28 cellular contexts compared by ENCODE assay signal in the genomic region with DNA sequence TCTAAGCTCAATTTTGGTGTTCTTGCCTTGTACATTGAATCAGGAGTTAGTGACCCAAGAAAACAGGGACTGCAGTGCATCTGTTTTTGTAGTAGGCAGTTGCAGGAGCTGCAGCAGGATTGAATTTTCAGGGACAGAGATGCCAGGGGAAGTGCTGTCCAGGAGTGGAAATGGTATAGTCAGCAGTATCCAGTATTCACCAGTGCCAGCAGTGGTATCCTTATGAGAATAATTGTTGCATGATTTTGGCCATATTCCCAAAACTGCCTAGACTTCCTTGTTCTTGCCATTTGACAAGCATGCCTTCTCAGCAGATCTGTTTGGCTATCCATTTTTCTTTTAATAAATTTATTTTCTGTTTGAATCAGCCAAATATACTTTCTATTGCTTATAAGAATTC. TPM values are rescaled to one million over a fixed set of nuclear protein-coding genes. Genes with fewer than 3 reads are reported as not detected.
"Had no signal": no experiment of that assay in that cellular context is flagged by ENCODE, and none has a peak within 500 bp of the region (broad histone marks: within the 10 kb centered on the region; RNA-seq: fewer than 3 reads in every experiment).

No MANE protein-coding gene starts in this region.

- H3K27me3 ChIP-seq: colonic mucosa, neural progenitor cell, tibial artery, upper lobe of right lung had no signal

- DNase-seq: activated B cell treated with CpG ODN at 0.5 μM for 24 hours; activated CD4-positive, alpha-beta T cell treated with anti-CD3 and anti-CD28 coated beads, Interleukin-2, amount 50 U/mL, for 1 hour; activated CD8-positive, alpha-beta T cell treated with anti-CD3 and anti-CD28 coated beads for 36 hours; activated gamma-delta T cell treated with Interleukin-2 at 50 U/mL for 16 hours; activated naive CD8-positive, alpha-beta T cell treated with anti-CD3 and anti-CD28 coated beads, Interleukin-2, amount 50 U/mL, for 24 hours; activated T-cell treated with anti-CD3 and anti-CD28 coated beads, Interleukin-2, amount 50 U/mL, for 4 hours; amygdala; colonic mucosa; effector CD8-positive, alpha-beta T cell; foreskin melanocyte; glutamatergic neuron; kidney; lower lobe of right lung; mesenchymal stem cell; natural killer cell; occipital lobe; stimulated activated CD4-positive, alpha-beta T cell treated with anti-CD3 and anti-CD28 coated beads, Interleukin-2, amount 100 ng/mL, for 24 hours; stimulated activated naive B cell treated with anti-CD40 and anti-IgM and Interleukin-4, amounts not matched to agents 10 μg/mL and 1 μg/mL and 100 μg/mL, for 72 hours; T-helper 1 cell; tibial artery; upper lobe of right lung had no signal

- FAIRE-seq: kidney had no signal

- H3K4me3 ChIP-seq: colonic mucosa, lower lobe of right lung, neural progenitor cell, smooth muscle cell, suprapubic skin, tibial artery, upper lobe of right lung had no signal

- H2AFZ ChIP-seq: neural progenitor cell, parathyroid adenoma had no signal

- H3K27ac ChIP-seq: colonic mucosa, lower lobe of right lung, neural progenitor cell, parathyroid adenoma, suprapubic skin, tibial artery, upper lobe of right lung had no signal

- ATAC-seq: activated CD8-positive, alpha-beta T cell treated with anti-CD3 and anti-CD28 coated beads for 36 hours; activated naive CD8-positive, alpha-beta T cell treated with anti-CD3 and anti-CD28 coated beads, Interleukin-2, amount 50 U/mL, for 24 hours; activated T-cell treated with anti-CD3 and anti-CD28 coated beads, Interleukin-2, amount 50 U/mL, for 4 hours; activated T-helper 17 cell treated with anti-CD3 and anti-CD28 coated beads, Interleukin-2, amount 50 U/mL, for 72 hours; lower lobe of right lung; natural killer cell; stimulated activated naive B cell treated with anti-CD40 and anti-IgM and Interleukin-4, amounts not matched to agents 10 μg/mL and 1 μg/mL and 100 μg/mL, for 72 hours; upper lobe of right lung had no signal

- H3K9me3 ChIP-seq: colonic mucosa, lower lobe of right lung, suprapubic skin, tibial artery, upper lobe of right lung had no signal

- H3K4me1 ChIP-seq: colonic mucosa, lower lobe of right lung, neural progenitor cell, parathyroid adenoma, suprapubic skin, tibial artery, upper lobe of right lung had no signal

- H3K9ac ChIP-seq: neural progenitor cell, parathyroid adenoma had no signal

- H3K4me2 ChIP-seq: neural progenitor cell, smooth muscle cell had no signal

- H3K79me2 ChIP-seq: parathyroid adenoma had no signal

- H3K36me3 ChIP-seq: colonic mucosa, lower lobe of right lung, neural progenitor cell, suprapubic skin, tibial artery, upper lobe of right lung had no signal

RNA-seq across cellular contexts. Expression of a gene that starts 18.6 kb away (rescaled TPM):
- total RNA-seq: dermis microvascular lymphatic vessel endothelial cell, epithelial cell of proximal tubule had no signal
- polyA plus RNA-seq: smooth muscle cell had no signal
